ENCODE assay signal across 8 cellular contexts in genomic region chr18:67515987-67516431, GRCh38. TPM values are rescaled to one million over a fixed set of nuclear protein-coding genes. Genes with fewer than 3 reads are reported as not detected.
A peak's percentile ranks its signal among the peaks of the same experiment; 100 is the strongest.
DNase-seq lines count a peak whose midpoint lies in the region; ATAC-seq and TF ChIP-seq lines count a peak whose summit lies in the region.

No MANE protein-coding gene starts in this region.

- H3K4me1 ChIP-seq in muscle layer of duodenum (ENCODE audit: control insufficient read depth in 1 of 2, insufficient read depth in 2 of 2, low read length in 2 of 2): peaks cover 9 to 25% of the 10 kb centered on the region in 2 donors

- no peaks in the 10 kb centered on the region for H3K27me3 Mint-ChIP-seq in CD4-positive, alpha-beta T cell

- H3K27me3 ChIP-seq in CD4-positive, alpha-beta T cell (ENCODE audit: control insufficient read depth, insufficient read depth, low read length): no peaks in the 10 kb centered on the region
- no peaks in the 10 kb centered on the region for H3K27me3 ChIP-seq in muscle layer of duodenum (ENCODE audit: low read depth, low read length)

- ATAC-seq in CD4-positive, alpha-beta T cell (ENCODE audit: poor library complexity): peak; percentile 5
- ATAC-seq in GM19452 (IDR thresholded peaks at IDR 0.05; ENCODE audit: unreplicated experiment) (peak; percentile 29), HG03575 (IDR thresholded peaks at IDR 0.05; ENCODE audit: extremely low read depth, insufficient number of reproducible peaks, low FRiP score, unreplicated experiment) (peak; percentile 13)
- ATAC-seq in stimulated activated effector memory CD8-positive, alpha-beta T cell treated with anti-CD3 and anti-CD28 coated beads, Interleukin-12 subunit alpha, Interleukin-12 subunit beta, amount 100 ng/mL, for 72 hours: peak; percentile 57

- no peaks in the 10 kb centered on the region for H3K36me3 Mint-ChIP-seq in CD4-positive, alpha-beta T cell (ENCODE audit: low read depth)
- no peaks in the 10 kb centered on the region for H3K36me3 Mint-ChIP-seq in stimulated activated effector memory CD8-positive, alpha-beta T cell treated with anti-CD3 and anti-CD28 coated beads, Interleukin-12 subunit alpha, Interleukin-12 subunit beta, amount 100 ng/mL, for 72 hours

- TF ChIP-seq CTCF in CD4-positive, alpha-beta T cell (IDR thresholded peaks at IDR 0.05): peak; percentile 39

- H3K9me3 Mint-ChIP-seq in CD4-positive, alpha-beta T cell: no peaks in the 10 kb centered on the region
- no peaks in the 10 kb centered on the region for H3K9me3 Mint-ChIP-seq in stimulated activated effector memory CD8-positive, alpha-beta T cell treated with anti-CD3 and anti-CD28 coated beads, Interleukin-12 subunit alpha, Interleukin-12 subunit beta, amount 100 ng/mL, for 72 hours

- H3K4me3 Mint-ChIP-seq in CD4-positive, alpha-beta T cell: peak overlapping the region; percentile 89
- H3K4me3 Mint-ChIP-seq in stimulated activated effector memory CD8-positive, alpha-beta T cell treated with anti-CD3 and anti-CD28 coated beads, Interleukin-12 subunit alpha, Interleukin-12 subunit beta, amount 100 ng/mL, for 72 hours: peak overlapping the region; percentile 95

- peak overlapping the region; percentile 63 to 92 for H3K4me3 ChIP-seq in muscle layer of duodenum (ENCODE audit: low read depth in 1 of 2, low read length in 2 of 2)

- peak; percentile 15 to 58 (median 38) for DNase-seq in CD4-positive, alpha-beta T cell
- DNase-seq in NOMO-1 treated with DMSO at 0.1 percent for 48 hours (lab: John Stamatoyannopoulos, UW; ENCODE audit: unreplicated experiment) (peak; percentile 25), fibroblast of gingiva (ENCODE audit: low read depth) (peak; percentile 81)
- peak; percentile 33 to 37 for DNase-seq in activated T-helper 1 cell treated with anti-CD3 and anti-CD28 coated beads, Interleukin-2, amount 50 U/mL, for 16 hours (ENCODE audit: low read depth in 1 of 2, low spot score in 1 of 2)
- DNase-seq in stimulated activated effector memory CD8-positive, alpha-beta T cell treated with anti-CD3 and anti-CD28 coated beads, Interleukin-12 subunit alpha, Interleukin-12 subunit beta, amount 100 ng/mL, for 72 hours (ENCODE audit: low spot score in 2 of 2): peak; percentile 36 to 77

- peaks cover 37% of the 10 kb centered on the region for H3K4me1 Mint-ChIP-seq in CD4-positive, alpha-beta T cell (ENCODE audit: low read depth)
- H3K4me1 Mint-ChIP-seq in stimulated activated effector memory CD8-positive, alpha-beta T cell treated with anti-CD3 and anti-CD28 coated beads, Interleukin-12 subunit alpha, Interleukin-12 subunit beta, amount 100 ng/mL, for 72 hours: peaks cover 27% of the 10 kb centered on the region

- H3K9me3 ChIP-seq in CD4-positive, alpha-beta T cell (ENCODE audit: control insufficient read depth, low read length): no peaks in the 10 kb centered on the region
- H3K9me3 ChIP-seq in muscle layer of duodenum (ENCODE audit: control insufficient read depth in 1 of 2, low read length in 2 of 2): no peaks in the 10 kb centered on the region

- CTCF ChIA-PET in CD4-positive, alpha-beta T cell (lab: Charles Lee): interaction anchor here (1.2 kb wide), 1 partner anchor 14 kb away, joined by 3 read pairs; no protein-coding TSS in a partner anchor

- intact Hi-C loops in CD4-positive, alpha-beta T cell (cut with DNase I, micrococcal nuclease): loop anchor here (5.0 to 10.0 kb wide), 3 partner anchors 299 to 1199 kb away; partner anchors contain the start of gene TMX3 (in 1 of the 2)

- H3K27ac ChIP-seq in CD4-positive, alpha-beta T cell (ENCODE audit: low read depth, low read length): no peak overlapping the region
- peak overlapping the region; percentile 73 for H3K27ac ChIP-seq in muscle layer of duodenum (ENCODE audit: low read length)

- POLR2A ChIA-PET in CD4-positive, alpha-beta T cell (lab: Charles Lee): interaction anchor here (1.6 kb wide), 1 partner anchor 17 kb away, joined by 3 read pairs; no protein-coding TSS in a partner anchor

- peaks cover 0 to 3% of the 10 kb centered on the region in 2 donors for H3K36me3 ChIP-seq in muscle layer of duodenum (ENCODE audit: control insufficient read depth in 1 of 2, insufficient read depth in 2 of 2, low read length in 2 of 2)

- H3K27ac Mint-ChIP-seq in CD4-positive, alpha-beta T cell: peak overlapping the region; percentile 18
- peak overlapping the region; percentile 14 for H3K27ac Mint-ChIP-seq in stimulated activated effector memory CD8-positive, alpha-beta T cell treated with anti-CD3 and anti-CD28 coated beads, Interleukin-12 subunit alpha, Interleukin-12 subunit beta, amount 100 ng/mL, for 72 hours

RNA-seq across cellular contexts. Expression of gene DSEL, which starts 0.5 kb away (rescaled TPM):
- total RNA-seq in CD4-positive, alpha-beta T cell: under 1 TPM; 0.52 to 0.53 TPM

Comparison
In these comparisons a context has a peak if more than half of its experiments do, and no peak if none do; other contexts are left out.
1. ATAC-seq: peak in every context shown above with its lines; median percentile 57 in stimulated activated effector memory CD8-positive, alpha-beta T cell treated with anti-CD3 and anti-CD28 coated beads, Interleukin-12 subunit alpha, Interleukin-12 subunit beta, amount 100 ng/mL, for 72 hours; 29 in GM19452; 13 in HG03575; 5 in CD4-positive, alpha-beta T cell.
2. DNase-seq: peak in every context shown above with its lines; median percentile 81 in fibroblast of gingiva; 56 in stimulated activated effector memory CD8-positive, alpha-beta T cell treated with anti-CD3 and anti-CD28 coated beads, Interleukin-12 subunit alpha, Interleukin-12 subunit beta, amount 100 ng/mL, for 72 hours; 38 in CD4-positive, alpha-beta T cell; 35 in activated T-helper 1 cell treated with anti-CD3 and anti-CD28 coated beads, Interleukin-2, amount 50 U/mL, for 16 hours; 25 in NOMO-1 treated with DMSO at 0.1 percent for 48 hours.